In the genomic region with DNA sequence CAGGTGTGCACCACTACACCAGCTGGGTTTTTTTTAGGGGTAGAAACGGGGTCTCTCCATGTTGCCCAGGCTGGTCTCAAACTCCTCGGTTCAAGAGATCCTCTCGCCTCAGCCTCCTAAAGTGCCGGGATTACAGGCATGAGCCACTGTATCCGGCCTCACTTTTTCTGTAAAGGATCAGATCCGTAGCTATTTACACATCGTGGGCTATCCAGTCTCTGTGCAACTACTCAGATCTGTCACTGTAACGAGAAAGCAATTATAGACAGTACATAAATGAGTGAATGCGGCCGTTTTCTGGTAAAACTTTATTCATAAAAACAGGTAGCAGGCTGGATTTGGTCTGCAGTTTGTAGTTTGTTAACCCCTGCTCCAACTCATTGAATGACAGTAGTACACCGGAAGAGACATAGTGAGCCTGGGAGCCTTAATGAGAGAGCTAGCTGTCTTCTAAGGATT, we compare ENCODE assay signal across 1 cellular context.
TF ChIP-seq lines count a peak whose summit lies in the region.

No MANE protein-coding gene starts in this region.

TF ChIP-seq in K562, 482 proteins besides CTCF, POLR2A, EP300 and RAD21:
- TF ChIP-seq, protein P1, sequence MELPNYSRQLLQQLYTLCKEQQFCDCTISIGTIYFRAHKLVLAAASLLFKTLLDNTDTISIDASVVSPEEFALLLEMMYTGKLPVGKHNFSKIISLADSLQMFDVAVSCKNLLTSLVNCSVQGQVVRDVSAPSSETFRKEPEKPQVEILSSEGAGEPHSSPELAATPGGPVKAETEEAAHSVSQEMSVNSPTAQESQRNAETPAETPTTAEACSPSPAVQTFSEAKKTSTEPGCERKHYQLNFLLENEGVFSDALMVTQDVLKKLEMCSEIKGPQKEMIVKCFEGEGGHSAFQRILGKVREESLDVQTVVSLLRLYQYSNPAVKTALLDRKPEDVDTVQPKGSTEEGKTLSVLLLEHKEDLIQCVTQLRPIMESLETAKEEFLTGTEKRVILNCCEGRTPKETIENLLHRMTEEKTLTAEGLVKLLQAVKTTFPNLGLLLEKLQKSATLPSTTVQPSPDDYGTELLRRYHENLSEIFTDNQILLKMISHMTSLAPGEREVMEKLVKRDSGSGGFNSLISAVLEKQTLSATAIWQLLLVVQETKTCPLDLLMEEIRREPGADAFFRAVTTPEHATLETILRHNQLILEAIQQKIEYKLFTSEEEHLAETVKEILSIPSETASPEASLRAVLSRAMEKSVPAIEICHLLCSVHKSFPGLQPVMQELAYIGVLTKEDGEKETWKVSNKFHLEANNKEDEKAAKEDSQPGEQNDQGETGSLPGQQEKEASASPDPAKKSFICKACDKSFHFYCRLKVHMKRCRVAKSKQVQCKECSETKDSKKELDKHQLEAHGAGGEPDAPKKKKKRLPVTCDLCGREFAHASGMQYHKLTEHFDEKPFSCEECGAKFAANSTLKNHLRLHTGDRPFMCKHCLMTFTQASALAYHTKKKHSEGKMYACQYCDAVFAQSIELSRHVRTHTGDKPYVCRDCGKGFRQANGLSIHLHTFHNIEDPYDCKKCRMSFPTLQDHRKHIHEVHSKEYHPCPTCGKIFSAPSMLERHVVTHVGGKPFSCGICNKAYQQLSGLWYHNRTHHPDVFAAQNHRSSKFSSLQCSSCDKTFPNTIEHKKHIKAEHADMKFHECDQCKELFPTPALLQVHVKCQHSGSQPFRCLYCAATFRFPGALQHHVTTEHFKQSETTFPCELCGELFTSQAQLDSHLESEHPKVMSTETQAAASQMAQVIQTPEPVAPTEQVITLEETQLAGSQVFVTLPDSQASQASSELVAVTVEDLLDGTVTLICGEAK (IDR thresholded peaks at IDR 0.05): peak; percentile 73
- TF ChIP-seq, protein P1 (CRISPR knock-in tag; IDR thresholded peaks at IDR 0.05): no peak
- no peak for TF ChIP-seq HNRNPL (IDR thresholded peaks at IDR 0.05; ENCODE audit: low read depth, low read length)
